Comparison of ENCODE assay signal across 8 cellular contexts in genomic region chr6:41548098-41548840, GRCh38. TPM values are rescaled to one million over a fixed set of nuclear protein-coding genes. Genes with fewer than 3 reads are reported as not detected.
DNase-seq lines count a peak whose midpoint lies in the region; FAIRE-seq and TF ChIP-seq lines count a peak whose summit lies in the region.

No MANE protein-coding gene starts in this region.

- no peak overlapping the region for H3K4me3 ChIP-seq in MM.1S (ENCODE audit: low read length)
- peak overlapping the region; percentile 67 for H3K4me3 ChIP-seq in lower leg skin (ENCODE audit: low read depth, poor library complexity, severe bottlenecking)

- H3K4me2 ChIP-seq in MM.1S (ENCODE audit: low read depth, low read length) = peak overlapping the region; percentile 71; the same call in 1 of the 2 replicates

- no peaks in the 10 kb centered on the region for H3K9me3 Mint-ChIP-seq in activated naive CD4-positive, alpha-beta T cell treated with anti-CD3 and anti-CD28 coated beads, Interleukin-2, amount 50 U/mL, for 24 hours

- H3K4me3 Mint-ChIP-seq in activated naive CD4-positive, alpha-beta T cell treated with anti-CD3 and anti-CD28 coated beads, Interleukin-2, amount 50 U/mL, for 24 hours = peak overlapping the region; percentile 95

- no peak overlapping the region for H3K27ac Mint-ChIP-seq in activated naive CD4-positive, alpha-beta T cell treated with anti-CD3 and anti-CD28 coated beads, Interleukin-2, amount 50 U/mL, for 24 hours

- H3F3A ChIP-seq in MM.1S (ENCODE audit: insufficient read depth, low read length) = no peaks in the 10 kb centered on the region

- peaks cover 23% of the 10 kb centered on the region for H3K27me3 ChIP-seq in MM.1S (replicated peaks; ENCODE audit: insufficient read depth, low read length)

- H3K79me2 ChIP-seq in MM.1S (ENCODE audit: low read length) = peaks cover 20% of the 10 kb centered on the region

- H3K9me3 ChIP-seq in MM.1S (replicated peaks; ENCODE audit: insufficient read depth, low read length) = no peaks in the 10 kb centered on the region

- FAIRE-seq in RCC 7860 (lab: Jason Lieb, UNC) = no peak

- 46 to 55% methylated on average over 42 to 44 of the region's 50 CpGs for WGBS in lower leg skin, 2 donors

- no peak overlapping the region for H3K27ac ChIP-seq in MM.1S (ENCODE audit: low read length)

- H3K4me1 Mint-ChIP-seq in activated naive CD4-positive, alpha-beta T cell treated with anti-CD3 and anti-CD28 coated beads, Interleukin-2, amount 50 U/mL, for 24 hours = peaks cover 26% of the 10 kb centered on the region

- H3K4me1 ChIP-seq in MM.1S (ENCODE audit: low read length) = no peaks in the 10 kb centered on the region

- no peaks in the 10 kb centered on the region for H3K9me2 ChIP-seq in MM.1S (replicated peaks; ENCODE audit: insufficient read depth, low read length)

- DNase-seq in MM.1S (no peak), lower leg skin (ENCODE audit: low spot score in 2 of 2) (no peak), putamen (ENCODE audit: low spot score) (no peak), RCC 7860 (ENCODE audit: low spot score) (no peak), hepatic stellate cell (ENCODE audit: low spot score) (no peak), NCI-H524 (lab: John Stamatoyannopoulos, UW) (no peak)
- DNase-seq in stimulated activated naive CD4-positive, alpha-beta T cell treated with Interleukin-2 at 50 U/mL for 16 hours (lab: John Stamatoyannopoulos, UW) = peak; percentile 65

- no peak for TF ChIP-seq POLR2A in lower leg skin (IDR thresholded peaks at IDR 0.05)

- H3K9ac ChIP-seq in MM.1S (ENCODE audit: low read length) = no peak overlapping the region

- H2AFZ ChIP-seq in MM.1S (ENCODE audit: low read length) = no peak overlapping the region

- peaks cover 5% of the 10 kb centered on the region for H3K27me3 Mint-ChIP-seq in activated naive CD4-positive, alpha-beta T cell treated with anti-CD3 and anti-CD28 coated beads, Interleukin-2, amount 50 U/mL, for 24 hours

- intact Hi-C loops in lower leg skin (cut with DNase I; ENCODE audit: low total_unique reads) = no loop called here

- TF ChIP-seq CTCF in MM.1S (IDR thresholded peaks at IDR 0.05; ENCODE audit: low read length) (no peak), lower leg skin (IDR thresholded peaks at IDR 0.05) (no peak)

- peaks cover 8% of the 10 kb centered on the region for H3K36me3 Mint-ChIP-seq in activated naive CD4-positive, alpha-beta T cell treated with anti-CD3 and anti-CD28 coated beads, Interleukin-2, amount 50 U/mL, for 24 hours

- H3K36me3 ChIP-seq in MM.1S (replicated peaks; ENCODE audit: insufficient read depth, low read length) = no peaks in the 10 kb centered on the region

- peaks cover 3% of the 10 kb centered on the region; the same call in 1 of the 2 replicates for H4K20me1 ChIP-seq in MM.1S (ENCODE audit: insufficient read depth, low read length)

RNA-seq across cellular contexts. Expression of gene FOXP4, which starts 2.1 kb away (rescaled TPM):
- total RNA-seq in lower leg skin = 10 to 100 TPM in 2 of 4 donors, 1 to 10 TPM in 2; 7.5 to 11.6 (median 10.1) TPM
